ENCODE assay signal across 16 cellular contexts in the genomic region with DNA sequence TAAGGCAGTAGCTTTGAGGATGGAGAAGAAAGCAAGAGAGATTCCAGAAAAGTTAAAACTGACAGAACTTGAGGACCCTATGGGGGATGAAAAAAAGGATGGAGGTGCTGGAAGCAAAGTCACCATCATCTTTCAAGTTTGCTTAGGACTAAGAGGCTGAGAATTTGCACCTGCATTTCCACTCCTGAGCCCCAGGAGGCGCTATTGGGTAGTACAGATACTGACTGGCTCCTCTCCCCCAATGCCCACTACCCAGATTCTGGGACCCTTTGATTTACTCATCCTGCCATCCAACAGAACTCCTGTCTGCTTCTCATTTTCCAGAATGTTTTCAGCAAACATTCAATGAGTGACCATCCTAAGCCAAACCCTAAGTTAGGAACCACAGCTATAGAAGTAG. TPM values are rescaled to one million over a fixed set of nuclear protein-coding genes. Genes with fewer than 3 reads are reported as not detected.
A peak's percentile ranks its signal among the peaks of the same experiment; 100 is the strongest.
DNase-seq lines count a peak whose midpoint lies in the region; ATAC-seq and TF ChIP-seq lines count a peak whose summit lies in the region.
"Had no signal": no experiment of that assay in that cellular context is flagged by ENCODE, and none has a peak within 500 bp of the region (broad histone marks: within the 10 kb centered on the region; RNA-seq: fewer than 3 reads in every experiment).

No MANE protein-coding gene starts in this region.

- H3K4me3 ChIP-seq in AG10803 (ENCODE audit: low read length), result no peak overlapping the region
- no peak overlapping the region for H3K4me3 ChIP-seq in H7 (ENCODE audit: insufficient read depth, low read depth, low read length)
- no peak overlapping the region for H3K4me3 ChIP-seq in adrenal gland
- H3K4me3 ChIP-seq: thyroid gland had no signal

- DNase-seq in AG10803 (ENCODE audit: low read depth) (no peak), H7 (peak; percentile 16), WTC11 (ENCODE audit: low spot score) (peak; percentile 54), iPS DF 4.7 (ENCODE audit: extremely low read depth, low spot score) (peak; percentile 33), SHP77 treated with DMSO at 0.1 percent for 48 hours (lab: John Stamatoyannopoulos, UW) (no peak), adrenal gland (no peak)
- DNase-seq in effector memory CD8-positive, alpha-beta T cell, result no peak
- DNase-seq: activated CD8-positive, alpha-beta memory T cell treated with anti-CD3 and anti-CD28 coated beads for 24 hours; activated effector memory CD4-positive, alpha-beta T cell treated with Interleukin-2 at 50 U/mL for 16 hours; effector CD8-positive, alpha-beta T cell; EL; NCI-H2029 treated with DMSO at 0.1 percent for 48 hours; posterior cingulate gyrus; thyroid gland had no signal

- H3K36me3 Mint-ChIP-seq in WTC11, result peaks cover 50% of the 10 kb centered on the region
- no peaks in the 10 kb centered on the region for H3K36me3 Mint-ChIP-seq in effector memory CD8-positive, alpha-beta T cell (ENCODE audit: insufficient read depth)

- CTCF ChIA-PET in WTC11 (lab: Charles Lee), result interaction anchor here (1.4 kb wide), 1 partner anchor 122 kb away, joined by 5 read pairs; no protein-coding TSS in a partner anchor

- H3K9me3 Mint-ChIP-seq in WTC11, result peaks cover 54% of the 10 kb centered on the region
- H3K9me3 Mint-ChIP-seq in effector memory CD8-positive, alpha-beta T cell, result peaks cover 8 to 9% of the 10 kb centered on the region in 2 donors

- H3K4me3 Mint-ChIP-seq in WTC11, result no peak overlapping the region
- no peak overlapping the region for H3K4me3 Mint-ChIP-seq in effector memory CD8-positive, alpha-beta T cell

- H3K27me3 ChIP-seq in H7 (ENCODE audit: control insufficient read depth, insufficient read depth, low read length) (no peaks in the 10 kb centered on the region), adrenal gland (no peaks in the 10 kb centered on the region)
- H3K27me3 ChIP-seq: thyroid gland had no signal

- TF ChIP-seq CTCF in AG10803 (conservative IDR thresholded peaks at IDR 0.05; ENCODE audit: low read length), result peak; percentile 24; the same call in 1 of the 2 replicates
- peak; percentile 79 for TF ChIP-seq CTCF in WTC11 (IDR thresholded peaks at IDR 0.05)
- no peak for TF ChIP-seq CTCF in adrenal gland (IDR thresholded peaks at IDR 0.05)

- TF ChIP-seq POLR2A in adrenal gland (IDR thresholded peaks at IDR 0.05), result no peak

- intact Hi-C loops in adrenal gland (cut with DNase I), result no loop called here

- no peaks in the 10 kb centered on the region; the same call in 1 of the 2 replicates for H3K27me3 Mint-ChIP-seq in WTC11 (ENCODE audit: low read depth)
- peaks cover 0 to 32% of the 10 kb centered on the region in 2 donors for H3K27me3 Mint-ChIP-seq in effector memory CD8-positive, alpha-beta T cell

- POLR2A ChIA-PET in WTC11 (lab: Charles Lee), result no interaction called here

- H3K27ac ChIP-seq in adrenal gland, result no peak overlapping the region
- H3K27ac ChIP-seq: thyroid gland had no signal

- peaks cover 10% of the 10 kb centered on the region for H3K4me1 Mint-ChIP-seq in WTC11
- H3K4me1 Mint-ChIP-seq in effector memory CD8-positive, alpha-beta T cell (ENCODE audit: low read depth in 2 of 2), result no peaks in the 10 kb centered on the region

- WGBS in adrenal gland, 4 donors, result 4 to 25% (median 16%) methylated on average over 1 of the region's 1 CpG

- no peak overlapping the region for H3K27ac Mint-ChIP-seq in WTC11
- H3K27ac Mint-ChIP-seq in effector memory CD8-positive, alpha-beta T cell, result no peak overlapping the region

- no peaks in the 10 kb centered on the region for H3K9me3 ChIP-seq in adrenal gland (replicated peaks in 1 of 3)
- H3K9me3 ChIP-seq: thyroid gland had no signal

- ATAC-seq in WTC11 (peak; percentile 30; the same call in 1 of the 2 replicates), HG02840 (IDR thresholded peaks at IDR 0.05; ENCODE audit: low FRiP score, unreplicated experiment) (no peak)
- no peak for ATAC-seq in effector memory CD8-positive, alpha-beta T cell (replicated peaks)

- H3K36me3 ChIP-seq in H7 (replicated peaks; ENCODE audit: control insufficient read depth, insufficient read depth, low read length) (no peaks in the 10 kb centered on the region), adrenal gland (replicated peaks in 1 of 2) (no peaks in the 10 kb centered on the region)
- H3K36me3 ChIP-seq: thyroid gland had no signal

- no peaks in the 10 kb centered on the region for H3K4me1 ChIP-seq in adrenal gland (replicated peaks in 1 of 2)
- H3K4me1 ChIP-seq: thyroid gland had no signal

TF ChIP-seq in WTC11, 78 proteins besides CTCF, POLR2A, EP300 and RAD21:
- TF ChIP-seq ZNF423 (CRISPR knock-in tag; IDR thresholded peaks at IDR 0.05) (no peak), SOX15 (CRISPR knock-in tag; IDR thresholded peaks at IDR 0.05) (no peak)
- TF ChIP-seq, protein P1, sequence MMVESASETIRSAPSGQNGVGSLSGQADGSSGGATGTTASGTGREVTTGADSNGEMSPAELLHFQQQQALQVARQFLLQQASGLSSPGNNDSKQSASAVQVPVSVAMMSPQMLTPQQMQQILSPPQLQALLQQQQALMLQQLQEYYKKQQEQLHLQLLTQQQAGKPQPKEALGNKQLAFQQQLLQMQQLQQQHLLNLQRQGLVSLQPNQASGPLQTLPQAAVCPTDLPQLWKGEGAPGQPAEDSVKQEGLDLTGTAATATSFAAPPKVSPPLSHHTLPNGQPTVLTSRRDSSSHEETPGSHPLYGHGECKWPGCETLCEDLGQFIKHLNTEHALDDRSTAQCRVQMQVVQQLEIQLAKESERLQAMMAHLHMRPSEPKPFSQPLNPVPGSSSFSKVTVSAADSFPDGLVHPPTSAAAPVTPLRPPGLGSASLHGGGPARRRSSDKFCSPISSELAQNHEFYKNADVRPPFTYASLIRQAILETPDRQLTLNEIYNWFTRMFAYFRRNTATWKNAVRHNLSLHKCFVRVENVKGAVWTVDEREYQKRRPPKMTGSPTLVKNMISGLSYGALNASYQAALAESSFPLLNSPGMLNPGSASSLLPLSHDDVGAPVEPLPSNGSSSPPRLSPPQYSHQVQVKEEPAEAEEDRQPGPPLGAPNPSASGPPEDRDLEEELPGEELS (CRISPR knock-in tag; IDR thresholded peaks at IDR 0.05), result no peak

RNA-seq across cellular contexts. Expression of a gene that starts 34.0 kb away (rescaled TPM):
- 0.92 and 1.8 TPM in 2 replicates for total RNA-seq in H7 (2014; rRNA removed; shearing (Covaris generic))
- total RNA-seq in WTC11 (2021) (1.4 to 1.9 TPM (median 1.6 TPM) in 3 replicates), adrenal gland (10 to 100 TPM; 12.5 to 26.6 (median 19.7) TPM)
- polyA plus RNA-seq in adrenal gland, result 1 to 10 TPM; 4.6 to 8.8 (median 6.1) TPM
- total RNA-seq: SK-MEL-5 had no signal

Comparison
In these comparisons a context has a peak if more than half of its experiments do, and no peak if none do; other contexts are left out.
1. DNase-seq: peak in H7 (single experiment), WTC11 (single experiment) and iPS DF 4.7 (single experiment); none in AG10803 (single experiment), effector memory CD8-positive, alpha-beta T cell (0 of 3), SHP77 treated with DMSO at 0.1 percent for 48 hours (single experiment) and adrenal gland (0 of 7).
2. CTCF ChIP-seq: peak in AG10803 (single experiment) and WTC11 (single experiment); none in adrenal gland (0 of 6).